In genomic region chr11:69301033-69301490, GRCh38 we compare ENCODE assay signal across 1 cellular context.
TF ChIP-seq lines count a peak whose summit lies in the region.

No MANE protein-coding gene starts in this region.

TF ChIP-seq in SK-N-SH treated with all-trans-retinoic acid at 6 μM for 48 hours, 23 proteins besides CTCF, POLR2A, EP300 and RAD21 (continued from another document):
- no peak for TF ChIP-seq CREB5 (CRISPR knock-in tag; IDR thresholded peaks at IDR 0.05; ENCODE audit: low read depth)
- no peak for TF ChIP-seq ZC3H10 (CRISPR knock-in tag; IDR thresholded peaks at IDR 0.05)
- TF ChIP-seq, protein P1, sequence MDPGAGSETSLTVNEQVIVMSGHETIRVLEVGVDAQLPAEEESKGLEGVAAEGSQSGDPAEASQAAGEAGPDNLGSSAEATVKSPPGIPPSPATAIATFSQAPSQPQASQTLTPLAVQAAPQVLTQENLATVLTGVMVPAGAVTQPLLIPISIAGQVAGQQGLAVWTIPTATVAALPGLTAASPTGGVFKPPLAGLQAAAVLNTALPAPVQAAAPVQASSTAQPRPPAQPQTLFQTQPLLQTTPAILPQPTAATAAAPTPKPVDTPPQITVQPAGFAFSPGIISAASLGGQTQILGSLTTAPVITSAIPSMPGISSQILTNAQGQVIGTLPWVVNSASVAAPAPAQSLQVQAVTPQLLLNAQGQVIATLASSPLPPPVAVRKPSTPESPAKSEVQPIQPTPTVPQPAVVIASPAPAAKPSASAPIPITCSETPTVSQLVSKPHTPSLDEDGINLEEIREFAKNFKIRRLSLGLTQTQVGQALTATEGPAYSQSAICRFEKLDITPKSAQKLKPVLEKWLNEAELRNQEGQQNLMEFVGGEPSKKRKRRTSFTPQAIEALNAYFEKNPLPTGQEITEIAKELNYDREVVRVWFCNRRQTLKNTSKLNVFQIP (CRISPR knock-in tag; IDR thresholded peaks at IDR 0.05; ENCODE audit: borderline replicate concordance, low read depth): no peak
- TF ChIP-seq, protein P2, sequence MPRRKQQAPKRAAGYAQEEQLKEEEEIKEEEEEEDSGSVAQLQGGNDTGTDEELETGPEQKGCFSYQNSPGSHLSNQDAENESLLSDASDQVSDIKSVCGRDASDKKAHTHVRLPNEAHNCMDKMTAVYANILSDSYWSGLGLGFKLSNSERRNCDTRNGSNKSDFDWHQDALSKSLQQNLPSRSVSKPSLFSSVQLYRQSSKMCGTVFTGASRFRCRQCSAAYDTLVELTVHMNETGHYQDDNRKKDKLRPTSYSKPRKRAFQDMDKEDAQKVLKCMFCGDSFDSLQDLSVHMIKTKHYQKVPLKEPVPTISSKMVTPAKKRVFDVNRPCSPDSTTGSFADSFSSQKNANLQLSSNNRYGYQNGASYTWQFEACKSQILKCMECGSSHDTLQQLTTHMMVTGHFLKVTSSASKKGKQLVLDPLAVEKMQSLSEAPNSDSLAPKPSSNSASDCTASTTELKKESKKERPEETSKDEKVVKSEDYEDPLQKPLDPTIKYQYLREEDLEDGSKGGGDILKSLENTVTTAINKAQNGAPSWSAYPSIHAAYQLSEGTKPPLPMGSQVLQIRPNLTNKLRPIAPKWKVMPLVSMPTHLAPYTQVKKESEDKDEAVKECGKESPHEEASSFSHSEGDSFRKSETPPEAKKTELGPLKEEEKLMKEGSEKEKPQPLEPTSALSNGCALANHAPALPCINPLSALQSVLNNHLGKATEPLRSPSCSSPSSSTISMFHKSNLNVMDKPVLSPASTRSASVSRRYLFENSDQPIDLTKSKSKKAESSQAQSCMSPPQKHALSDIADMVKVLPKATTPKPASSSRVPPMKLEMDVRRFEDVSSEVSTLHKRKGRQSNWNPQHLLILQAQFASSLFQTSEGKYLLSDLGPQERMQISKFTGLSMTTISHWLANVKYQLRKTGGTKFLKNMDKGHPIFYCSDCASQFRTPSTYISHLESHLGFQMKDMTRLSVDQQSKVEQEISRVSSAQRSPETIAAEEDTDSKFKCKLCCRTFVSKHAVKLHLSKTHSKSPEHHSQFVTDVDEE (CRISPR knock-in tag; IDR thresholded peaks at IDR 0.05): no peak
- no peak for TF ChIP-seq ARNTL (CRISPR knock-in tag; IDR thresholded peaks at IDR 0.05; ENCODE audit: borderline replicate concordance, low read depth)
